ENCODE assay signal across 8 cellular contexts in genomic region chr18:13381331-13381730, GRCh38.
A peak's percentile ranks its signal among the peaks of the same experiment; 100 is the strongest.
DNase-seq lines count a peak whose midpoint lies in the region; ATAC-seq and TF ChIP-seq lines count a peak whose summit lies in the region.

No MANE protein-coding gene starts in this region.

- H3K9me3 ChIP-seq in heart left ventricle (no peaks in the 10 kb centered on the region), upper lobe of right lung (no peaks in the 10 kb centered on the region), mammary epithelial cell (replicated peaks; ENCODE audit: insufficient read depth, low read length) (peaks cover 8% of the 10 kb centered on the region)
- H3K9me3 ChIP-seq in naive thymus-derived CD4-positive, alpha-beta T cell (ENCODE audit: control insufficient read depth in 2 of 3, low read length in 3 of 3), result no peaks in the 10 kb centered on the region

- no peak overlapping the region for H3K4me2 ChIP-seq in mammary epithelial cell (ENCODE audit: insufficient read depth, low read depth, low read length)

- H4K20me1 ChIP-seq in mammary epithelial cell (ENCODE audit: insufficient read depth, low read length), result no peaks in the 10 kb centered on the region

- dilution Hi-C loops in mammary epithelial cell (cut with HindIII; ENCODE audit: low sequenced_read_pairs), result no loop called here

- CTCF ChIA-PET in naive thymus-derived CD4-positive, alpha-beta T cell (lab: Charles Lee), result interaction anchor here (1.9 kb wide), 1 partner anchor 165 kb away, joined by 6 read pairs; no protein-coding TSS in a partner anchor
- CTCF ChIA-PET in mammary epithelial cell (lab: Charles Lee; ENCODE audit: low non-redundant PET), result no interaction called here

- H3K79me2 ChIP-seq in mammary epithelial cell (ENCODE audit: insufficient read depth, low read length), result no peaks in the 10 kb centered on the region

- 86 to 90% (median 87%) methylated on average over 9 of the region's 9 CpGs for WGBS in heart left ventricle, 4 donors
- WGBS in mammary epithelial cell (ENCODE audit: low coverage, missing lambda C conversion rate), result 80% methylated on average over 8 of the region's 9 CpGs

- TF ChIP-seq CTCF in heart left ventricle (IDR thresholded peaks at IDR 0.05), result no peak
- TF ChIP-seq CTCF in upper lobe of right lung (IDR thresholded peaks at IDR 0.05), result no peak
- TF ChIP-seq CTCF in mammary epithelial cell (conservative IDR thresholded peaks at IDR 0.05 in 1 of 2, IDR thresholded peaks at IDR 0.05 in 1 of 2; ENCODE audit: extremely low read depth in 1 of 2, insufficient read depth in 1 of 2, low read depth in 1 of 2, low read length in 2 of 2), result no peak

- BruUV-seq in mammary epithelial cell (replicated peaks; lab: Mats Ljungman, UMichigan), result no TSS peak

- ATAC-seq in heart left ventricle, result no peak
- ATAC-seq in Right ventricle myocardium superior (ENCODE audit: poor library complexity), result no peak
- no peak for ATAC-seq in naive thymus-derived CD4-positive, alpha-beta T cell
- ATAC-seq in upper lobe of right lung, result no peak
- no peak for ATAC-seq in SK-N-SH treated with all-trans-retinoic acid at 6 μM for 48 hours
- no peak for ATAC-seq in esophagus mucosa

- intact Hi-C loops in heart left ventricle (cut with DNase I) (loop anchor here in 7 of 10 donors (2.0 to 10.0 kb wide), 9 partner anchors 36 to 164 kb away; partner anchors contain the start of gene LDLRAD4 (in 3 of the 7)), Right ventricle myocardium superior (cut with DNase I) (no loop called here), upper lobe of right lung (cut with DNase I) (no loop called here), mammary epithelial cell (cut with micrococcal nuclease) (no loop called here)
- intact Hi-C loops in naive thymus-derived CD4-positive, alpha-beta T cell (cut with micrococcal nuclease), result loop anchor here in 1 of 2 donors (5.0 kb wide), 2 partner anchors 114 to 186 kb away; no protein-coding TSS in a partner anchor

- H3K4me1 Mint-ChIP-seq in naive thymus-derived CD4-positive, alpha-beta T cell, result peaks cover 39 to 89% (median 82%) of the 10 kb centered on the region in 7 donors

- H3K27me3 ChIP-seq in heart left ventricle (no peaks in the 10 kb centered on the region), upper lobe of right lung (no peaks in the 10 kb centered on the region), mammary epithelial cell (ENCODE audit: insufficient read depth, low read length) (no peaks in the 10 kb centered on the region)
- H3K27me3 ChIP-seq in naive thymus-derived CD4-positive, alpha-beta T cell (ENCODE audit: control insufficient read depth in 2 of 2, insufficient read depth in 2 of 2, low read length in 2 of 2), result no peaks in the 10 kb centered on the region

- DNase-seq in heart left ventricle, result no peak
- no peak for DNase-seq in Right ventricle myocardium superior
- no peak for DNase-seq in caudate nucleus (lab: John Stamatoyannopoulos, UW)
- no peak for DNase-seq in naive thymus-derived CD4-positive, alpha-beta T cell
- no peak for DNase-seq in upper lobe of right lung
- no peak for DNase-seq in mammary epithelial cell

- POLR2A ChIA-PET in naive thymus-derived CD4-positive, alpha-beta T cell (lab: Charles Lee), result interaction anchor here (0.6 to 0.7 kb wide), 2 partner anchors 11 to 161 kb away, joined by 3 read pairs; no protein-coding TSS in a partner anchor

- H3K27ac ChIP-seq in heart left ventricle, result peak overlapping the region in 11 of 12 donors; percentile 39 to 97 (median 81)
- peak overlapping the region; percentile 92 for H3K27ac ChIP-seq in caudate nucleus (ENCODE audit: low read depth, low read length)
- peak overlapping the region; percentile 93 for H3K27ac ChIP-seq in naive thymus-derived CD4-positive, alpha-beta T cell (ENCODE audit: low read depth, low read length)
- H3K27ac ChIP-seq in upper lobe of right lung, result peak overlapping the region; percentile 92
- H3K27ac ChIP-seq in mammary epithelial cell (ENCODE audit: insufficient read depth, low read depth, low read length), result no peak overlapping the region

- no peak overlapping the region for H2AFZ ChIP-seq in mammary epithelial cell (ENCODE audit: low read depth, low read length)

- no peak overlapping the region for H3K9ac ChIP-seq in mammary epithelial cell (ENCODE audit: insufficient read depth, low read length)

- H3K4me1 ChIP-seq in heart left ventricle, result peaks cover 0 to 76% (median 61%) of the 10 kb centered on the region in 12 donors
- H3K4me1 ChIP-seq in naive thymus-derived CD4-positive, alpha-beta T cell (ENCODE audit: control insufficient read depth in 2 of 2, insufficient read depth in 2 of 2, low read length in 2 of 2), result peaks cover 18 to 60% of the 10 kb centered on the region in 2 donors
- peaks cover 19% of the 10 kb centered on the region for H3K4me1 ChIP-seq in upper lobe of right lung
- H3K4me1 ChIP-seq in mammary epithelial cell (ENCODE audit: insufficient read depth, low read length), result no peaks in the 10 kb centered on the region

- no peak for TF ChIP-seq POLR2A in heart left ventricle (IDR thresholded peaks at IDR 0.05)

- peak overlapping the region; percentile 83 to 94 (median 92) for H3K4me3 Mint-ChIP-seq in naive thymus-derived CD4-positive, alpha-beta T cell

- in situ Hi-C loops in mammary epithelial cell (cut with MboI; ENCODE audit: low sequenced_read_pairs in 2 of 2), result no loop called here

- H3K36me3 ChIP-seq in heart left ventricle (no peaks in the 10 kb centered on the region), upper lobe of right lung (no peaks in the 10 kb centered on the region), mammary epithelial cell (ENCODE audit: insufficient read depth, low read length) (no peaks in the 10 kb centered on the region)
- no peaks in the 10 kb centered on the region for H3K36me3 ChIP-seq in naive thymus-derived CD4-positive, alpha-beta T cell (ENCODE audit: control insufficient read depth in 2 of 3, insufficient read depth in 3 of 3, low read length in 3 of 3)

- H3K4me3 ChIP-seq in heart left ventricle (peak overlapping the region in 4 of 12 donors; percentile 28 to 48 (median 44)), upper lobe of right lung (no peak overlapping the region), mammary epithelial cell (replicated peaks in 1 of 3; ENCODE audit: insufficient read depth in 1 of 3, low read depth in 2 of 3, low read length in 3 of 3) (no peak overlapping the region)
- H3K4me3 ChIP-seq in naive thymus-derived CD4-positive, alpha-beta T cell (ENCODE audit: low read length), result no peak overlapping the region

- H3K27ac Mint-ChIP-seq in naive thymus-derived CD4-positive, alpha-beta T cell, result peak overlapping the region; percentile 97 to 100 (median 99)

- peaks cover 0 to 5% (median 0%) of the 10 kb centered on the region in 5 donors for H3K36me3 Mint-ChIP-seq in naive thymus-derived CD4-positive, alpha-beta T cell

- no peaks in the 10 kb centered on the region for H3K27me3 Mint-ChIP-seq in naive thymus-derived CD4-positive, alpha-beta T cell

- H3K9me3 Mint-ChIP-seq in naive thymus-derived CD4-positive, alpha-beta T cell, result peaks cover 0 to 2% (median 0%) of the 10 kb centered on the region in 11 donors

TF ChIP-seq in SK-N-SH treated with all-trans-retinoic acid at 6 μM for 48 hours, 23 proteins besides CTCF, POLR2A, EP300 and RAD21:
- TF ChIP-seq ZNF565 (CRISPR knock-in tag; conservative IDR thresholded peaks at IDR 0.05; ENCODE audit: low read depth), result no peak
- no peak for TF ChIP-seq ZFP30 (CRISPR knock-in tag; IDR thresholded peaks at IDR 0.05)
- no peak for TF ChIP-seq ESRRG (CRISPR knock-in tag; IDR thresholded peaks at IDR 0.05)
- TF ChIP-seq SNAI2 (CRISPR knock-in tag; IDR thresholded peaks at IDR 0.05), result no peak
- no peak for TF ChIP-seq ZNF70 (CRISPR knock-in tag; IDR thresholded peaks at IDR 0.05)

Comparison
In these comparisons a context has a peak if more than half of its experiments do, and no peak if none do; other contexts are left out.
1. intact Hi-C loops: an anchor here in heart left ventricle (2.0 to 10.0 kb wide); none called in Right ventricle myocardium superior, upper lobe of right lung and mammary epithelial cell.